ENCODE assay signal across 8 cellular contexts in the genomic region with DNA sequence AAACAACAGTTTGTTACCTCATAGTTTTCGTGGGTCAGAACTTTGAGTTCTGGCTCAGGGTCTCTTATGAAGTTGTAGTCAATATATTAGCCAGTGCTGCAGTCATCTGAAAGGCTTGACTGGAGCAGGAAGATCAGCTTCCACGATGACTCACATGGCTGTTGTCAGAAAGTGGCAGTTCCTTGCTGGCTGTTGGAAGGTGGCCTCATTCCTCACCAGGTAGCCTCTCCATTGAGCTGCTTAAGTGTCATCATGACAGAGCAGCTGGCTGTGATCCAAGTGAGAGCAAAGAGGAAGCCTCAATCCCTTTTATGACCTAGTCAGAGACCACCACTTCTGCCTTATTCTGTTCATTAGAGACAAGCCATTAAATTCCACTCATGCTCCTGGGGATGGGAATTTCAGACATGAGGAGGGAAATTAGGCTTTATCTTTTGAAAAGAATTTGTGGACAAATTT. TPM values are rescaled to one million over a fixed set of nuclear protein-coding genes. Genes with fewer than 3 reads are reported as not detected.
DNase-seq lines count a peak whose midpoint lies in the region; ATAC-seq, FAIRE-seq and TF ChIP-seq lines count a peak whose summit lies in the region.

No MANE protein-coding gene starts in this region.

- no peak for ATAC-seq in HG02885 (IDR thresholded peaks at IDR 0.05; ENCODE audit: poor library complexity, unreplicated experiment)
- ATAC-seq in HG03521 (IDR thresholded peaks at IDR 0.05; ENCODE audit: unreplicated experiment): no peak

- DNase-seq in stimulated activated CD4-positive, alpha-beta T cell treated with anti-CD3 and anti-CD28 coated beads, Interleukin-4, amount 100 ng/mL, for 24 hours: peak; percentile 7
- no peak for DNase-seq in stimulated activated CD4-positive, alpha-beta T cell treated with anti-CD3 and anti-CD28 coated beads, Interleukin-4, amount 100 ng/mL, for 1 hour
- DNase-seq in NCI-H510A treated with DMSO at 0.1 percent for 48 hours (lab: John Stamatoyannopoulos, UW): peak; percentile 93
- DNase-seq in bronchial epithelial cell (ENCODE audit: low read depth): peak; percentile 91
- DNase-seq in effector CD4-positive, alpha-beta T cell: no peak

- no peaks in the 10 kb centered on the region for H3K9me3 ChIP-seq in mesodermal cell (ENCODE audit: control insufficient read depth, low read length)

- peaks cover 44% of the 10 kb centered on the region for H3K4me1 ChIP-seq in mesodermal cell (ENCODE audit: control insufficient read depth, insufficient read depth, low read length, poor library complexity, severe bottlenecking)

- peak overlapping the region; percentile 30 for H3K27ac ChIP-seq in mesodermal cell (ENCODE audit: low read depth, low read length, severe bottlenecking)

- no peaks in the 10 kb centered on the region for H3K27me3 ChIP-seq in bronchial epithelial cell (ENCODE audit: control insufficient read depth, insufficient read depth, low read length)

- H3K36me3 ChIP-seq in bronchial epithelial cell (ENCODE audit: control insufficient read depth, insufficient read depth, low read length) (no peaks in the 10 kb centered on the region), mesodermal cell (ENCODE audit: control insufficient read depth, insufficient read depth, low read length) (no peaks in the 10 kb centered on the region)

- no peak for TF ChIP-seq CTCF in bronchial epithelial cell (IDR thresholded peaks at IDR 0.05; ENCODE audit: insufficient read depth, low read length, severe bottlenecking)

- H3K4me3 ChIP-seq in bronchial epithelial cell (ENCODE audit: low read depth, low read length) (no peak overlapping the region), mesodermal cell (ENCODE audit: extremely low read depth, insufficient read depth, low read length, poor library complexity, severe bottlenecking) (no peak overlapping the region)

- no peak for FAIRE-seq in bronchial epithelial cell (lab: Jason Lieb, UNC)

- 59% methylated on average over 2 of the region's 2 CpGs; no CpG with 5 or more reads in 1 of the 2 experiments for WGBS in mesodermal cell (ENCODE audit: insufficient coverage in 2 of 2), 2 experiments

RNA-seq across cellular contexts. Expression of a gene that starts 5.6 kb away (rescaled TPM):
- 66.4 and 69.8 TPM in 2 replicates for total RNA-seq in bronchial epithelial cell
- 133 TPM for polyA plus RNA-seq in mesodermal cell (2013, experiment 1 of 2)
- polyA plus RNA-seq in mesodermal cell (2013, experiment 2 of 2): 141 TPM

Comparison
In these comparisons a context has a peak if more than half of its experiments do, and no peak if none do; other contexts are left out.
1. DNase-seq: peak in stimulated activated CD4-positive, alpha-beta T cell treated with anti-CD3 and anti-CD28 coated beads, Interleukin-4, amount 100 ng/mL, for 24 hours (single experiment), NCI-H510A treated with DMSO at 0.1 percent for 48 hours (single experiment) and bronchial epithelial cell (single experiment); none in stimulated activated CD4-positive, alpha-beta T cell treated with anti-CD3 and anti-CD28 coated beads, Interleukin-4, amount 100 ng/mL, for 1 hour (single experiment) and effector CD4-positive, alpha-beta T cell (single experiment).